ENCODE assay signal across 8 cellular contexts in genomic region chr1:43531906-43532584, GRCh38. TPM values are rescaled to one million over a fixed set of nuclear protein-coding genes. Genes with fewer than 3 reads are reported as not detected.
DNase-seq lines count a peak whose midpoint lies in the region; ATAC-seq and TF ChIP-seq lines count a peak whose summit lies in the region.

No MANE protein-coding gene starts in this region.

- peak overlapping the region; percentile 25 to 98 (median 74) for H3K27ac ChIP-seq in Peyer's patch
- peak overlapping the region; percentile 68 for H3K27ac ChIP-seq in rectal smooth muscle tissue (ENCODE audit: low read depth, low read length)

- peak overlapping the region; percentile 60 for H3K9ac ChIP-seq in rectal smooth muscle tissue (ENCODE audit: low read length)

- no peaks in the 10 kb centered on the region for H3K9me3 ChIP-seq in Peyer's patch

- H3K4me3 ChIP-seq in Peyer's patch (peak overlapping the region; percentile 52 to 93 (median 74)), fibroblast of villous mesenchyme (ENCODE audit: low read depth, low read length) (peak overlapping the region; percentile 79), rectal smooth muscle tissue (ENCODE audit: low read length) (peak overlapping the region; percentile 56)

- TF ChIP-seq POLR2A in Peyer's patch (IDR thresholded peaks at IDR 0.05): no peak

- peak; percentile 36 for DNase-seq in ELR (ENCODE audit: low read depth)
- peak in 1 of 3 donors; percentile 57 for DNase-seq in Peyer's patch
- DNase-seq in fibroblast of villous mesenchyme (ENCODE audit: low read depth): no peak
- no peak for DNase-seq in putamen (ENCODE audit: low spot score)
- DNase-seq in GM19240 (ENCODE audit: insufficient read length, low spot score): no peak
- no peak for DNase-seq in GM10266 (ENCODE audit: extremely low spot score)

- ATAC-seq in GM18498 (IDR thresholded peaks at IDR 0.05; ENCODE audit: unreplicated experiment): no peak

- no peak for TF ChIP-seq CTCF in Peyer's patch (IDR thresholded peaks at IDR 0.05)
- TF ChIP-seq CTCF in fibroblast of villous mesenchyme (IDR thresholded peaks at IDR 0.05; ENCODE audit: insufficient read depth, low read depth, low read length): no peak
- TF ChIP-seq CTCF in GM10266 (IDR thresholded peaks at IDR 0.05; ENCODE audit: control insufficient read depth, insufficient read depth, low read depth, missing control alignments): no peak

- peaks cover 0 to 57% (median 9%) of the 10 kb centered on the region in 4 donors for H3K4me1 ChIP-seq in Peyer's patch
- H3K4me1 ChIP-seq in rectal smooth muscle tissue (ENCODE audit: control insufficient read depth, insufficient read depth, low read length): peaks cover 8% of the 10 kb centered on the region

- H3K36me3 ChIP-seq in Peyer's patch (no peaks in the 10 kb centered on the region), rectal smooth muscle tissue (ENCODE audit: control insufficient read depth, insufficient read depth, low read length) (no peaks in the 10 kb centered on the region)

- H3K27me3 ChIP-seq in Peyer's patch (no peaks in the 10 kb centered on the region), rectal smooth muscle tissue (ENCODE audit: control insufficient read depth, insufficient read depth, low read length) (no peaks in the 10 kb centered on the region)

RNA-seq across cellular contexts. Expression of gene PTPRF, which starts 1.4 kb away (rescaled TPM):
- total RNA-seq in Peyer's patch: 100 to 1,000 TPM; 149 to 613 (median 528) TPM
- 42.7 and 53.8 TPM in 2 replicates for total RNA-seq in fibroblast of villous mesenchyme
